In the genomic region with DNA sequence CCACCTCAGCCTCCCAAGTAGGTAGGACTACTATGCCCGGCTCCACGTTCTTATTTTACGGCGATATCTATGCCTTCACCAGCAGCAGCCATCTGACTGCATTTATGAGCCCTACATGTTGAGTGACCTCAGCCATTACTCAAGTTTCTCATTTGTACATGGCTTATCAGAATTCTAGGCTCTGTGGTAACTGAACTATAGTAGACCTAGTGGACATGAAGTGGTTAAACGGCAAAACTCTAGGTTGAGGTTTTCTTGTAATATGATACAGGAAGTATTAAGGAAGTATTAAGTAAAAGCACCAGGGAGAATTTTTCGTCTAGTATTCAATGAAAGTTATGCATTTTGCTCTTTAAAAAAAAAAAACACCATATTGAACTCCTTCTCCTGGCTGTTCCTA, we compare ENCODE assay signal across 1 cellular context.
TF ChIP-seq lines count a peak whose summit lies in the region.

No MANE protein-coding gene starts in this region.

TF ChIP-seq in K562, 482 proteins besides CTCF, POLR2A, EP300 and RAD21:
- TF ChIP-seq CAMTA2 (CRISPR knock-in tag; conservative IDR thresholded peaks at IDR 0.05): no peak
- no peak for TF ChIP-seq ELF2 (CRISPR knock-in tag; IDR thresholded peaks at IDR 0.05)
- no peak for TF ChIP-seq SRSF9 (IDR thresholded peaks at IDR 0.05; ENCODE audit: borderline replicate concordance, low read depth, low read length)
- TF ChIP-seq ZNF431 (CRISPR knock-in tag; IDR thresholded peaks at IDR 0.05): no peak
- TF ChIP-seq ZNF197 (CRISPR knock-in tag; IDR thresholded peaks at IDR 0.05; ENCODE audit: low read depth): no peak
- TF ChIP-seq ZNF239 (CRISPR knock-in tag; IDR thresholded peaks at IDR 0.05): no peak
- no peak for TF ChIP-seq GATAD2A (IDR thresholded peaks at IDR 0.05)
- TF ChIP-seq MAFF (IDR thresholded peaks at IDR 0.05; ENCODE audit: low read length): no peak
- TF ChIP-seq ZNF445 (CRISPR knock-in tag; IDR thresholded peaks at IDR 0.05; ENCODE audit: low read depth): no peak
- no peak for TF ChIP-seq NBN (IDR thresholded peaks at IDR 0.05; ENCODE audit: low read depth)
- TF ChIP-seq ZBTB9 (CRISPR knock-in tag; IDR thresholded peaks at IDR 0.05): no peak
- TF ChIP-seq, protein P1, sequence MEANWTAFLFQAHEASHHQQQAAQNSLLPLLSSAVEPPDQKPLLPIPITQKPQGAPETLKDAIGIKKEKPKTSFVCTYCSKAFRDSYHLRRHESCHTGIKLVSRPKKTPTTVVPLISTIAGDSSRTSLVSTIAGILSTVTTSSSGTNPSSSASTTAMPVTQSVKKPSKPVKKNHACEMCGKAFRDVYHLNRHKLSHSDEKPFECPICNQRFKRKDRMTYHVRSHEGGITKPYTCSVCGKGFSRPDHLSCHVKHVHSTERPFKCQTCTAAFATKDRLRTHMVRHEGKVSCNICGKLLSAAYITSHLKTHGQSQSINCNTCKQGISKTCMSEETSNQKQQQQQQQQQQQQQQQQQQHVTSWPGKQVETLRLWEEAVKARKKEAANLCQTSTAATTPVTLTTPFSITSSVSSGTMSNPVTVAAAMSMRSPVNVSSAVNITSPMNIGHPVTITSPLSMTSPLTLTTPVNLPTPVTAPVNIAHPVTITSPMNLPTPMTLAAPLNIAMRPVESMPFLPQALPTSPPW (CRISPR knock-in tag; IDR thresholded peaks at IDR 0.05): no peak
- TF ChIP-seq ZKSCAN1 (IDR thresholded peaks at IDR 0.05; ENCODE audit: low read depth, low read length): no peak
- TF ChIP-seq LCOR (CRISPR knock-in tag; IDR thresholded peaks at IDR 0.05): no peak
